ENCODE assay signal across 1 cellular context in the genomic region with DNA sequence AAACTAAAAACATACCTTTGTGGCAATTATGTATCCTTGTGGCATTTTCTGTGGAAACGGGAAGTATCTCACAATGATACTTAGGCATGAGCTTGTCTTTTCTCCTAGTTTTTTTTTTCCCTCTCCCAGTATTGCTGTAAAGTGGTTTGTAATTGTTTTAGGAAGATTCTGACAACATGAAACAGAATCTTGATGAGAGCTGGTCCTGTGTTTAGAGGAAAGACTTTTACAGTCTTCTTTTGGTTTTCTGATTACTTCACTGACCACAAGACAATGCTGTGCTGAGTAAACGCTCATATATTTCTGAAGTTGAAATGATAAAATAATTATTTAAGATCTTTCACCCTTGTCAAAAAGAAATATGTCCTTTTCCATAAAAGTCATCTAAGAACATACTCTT.
TF ChIP-seq lines count a peak whose summit lies in the region.

No MANE protein-coding gene starts in this region.

TF ChIP-seq in SK-N-SH, 30 proteins besides CTCF, POLR2A, EP300 and RAD21 (continued from another document):
- TF ChIP-seq, protein P1, sequence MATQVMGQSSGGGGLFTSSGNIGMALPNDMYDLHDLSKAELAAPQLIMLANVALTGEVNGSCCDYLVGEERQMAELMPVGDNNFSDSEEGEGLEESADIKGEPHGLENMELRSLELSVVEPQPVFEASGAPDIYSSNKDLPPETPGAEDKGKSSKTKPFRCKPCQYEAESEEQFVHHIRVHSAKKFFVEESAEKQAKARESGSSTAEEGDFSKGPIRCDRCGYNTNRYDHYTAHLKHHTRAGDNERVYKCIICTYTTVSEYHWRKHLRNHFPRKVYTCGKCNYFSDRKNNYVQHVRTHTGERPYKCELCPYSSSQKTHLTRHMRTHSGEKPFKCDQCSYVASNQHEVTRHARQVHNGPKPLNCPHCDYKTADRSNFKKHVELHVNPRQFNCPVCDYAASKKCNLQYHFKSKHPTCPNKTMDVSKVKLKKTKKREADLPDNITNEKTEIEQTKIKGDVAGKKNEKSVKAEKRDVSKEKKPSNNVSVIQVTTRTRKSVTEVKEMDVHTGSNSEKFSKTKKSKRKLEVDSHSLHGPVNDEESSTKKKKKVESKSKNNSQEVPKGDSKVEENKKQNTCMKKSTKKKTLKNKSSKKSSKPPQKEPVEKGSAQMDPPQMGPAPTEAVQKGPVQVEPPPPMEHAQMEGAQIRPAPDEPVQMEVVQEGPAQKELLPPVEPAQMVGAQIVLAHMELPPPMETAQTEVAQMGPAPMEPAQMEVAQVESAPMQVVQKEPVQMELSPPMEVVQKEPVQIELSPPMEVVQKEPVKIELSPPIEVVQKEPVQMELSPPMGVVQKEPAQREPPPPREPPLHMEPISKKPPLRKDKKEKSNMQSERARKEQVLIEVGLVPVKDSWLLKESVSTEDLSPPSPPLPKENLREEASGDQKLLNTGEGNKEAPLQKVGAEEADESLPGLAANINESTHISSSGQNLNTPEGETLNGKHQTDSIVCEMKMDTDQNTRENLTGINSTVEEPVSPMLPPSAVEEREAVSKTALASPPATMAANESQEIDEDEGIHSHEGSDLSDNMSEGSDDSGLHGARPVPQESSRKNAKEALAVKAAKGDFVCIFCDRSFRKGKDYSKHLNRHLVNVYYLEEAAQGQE (IDR thresholded peaks at IDR 0.05; ENCODE audit: low read depth, low read length), result no peak
- no peak for TF ChIP-seq EZH2phosphoT487 (IDR thresholded peaks at IDR 0.05; ENCODE audit: borderline replicate concordance, low read depth)
- TF ChIP-seq MXI1 (IDR thresholded peaks at IDR 0.05; ENCODE audit: low read depth, low read length), result no peak
- TF ChIP-seq RCOR1 (IDR thresholded peaks at IDR 0.05; ENCODE audit: low read length), result no peak
- TF ChIP-seq, protein P2, sequence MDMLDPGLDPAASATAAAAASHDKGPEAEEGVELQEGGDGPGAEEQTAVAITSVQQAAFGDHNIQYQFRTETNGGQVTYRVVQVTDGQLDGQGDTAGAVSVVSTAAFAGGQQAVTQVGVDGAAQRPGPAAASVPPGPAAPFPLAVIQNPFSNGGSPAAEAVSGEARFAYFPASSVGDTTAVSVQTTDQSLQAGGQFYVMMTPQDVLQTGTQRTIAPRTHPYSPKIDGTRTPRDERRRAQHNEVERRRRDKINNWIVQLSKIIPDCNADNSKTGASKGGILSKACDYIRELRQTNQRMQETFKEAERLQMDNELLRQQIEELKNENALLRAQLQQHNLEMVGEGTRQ (IDR thresholded peaks at IDR 0.05; ENCODE audit: borderline replicate concordance, low read depth, low read length), result no peak
- TF ChIP-seq POLR2AphosphoS5 (IDR thresholded peaks at IDR 0.05; ENCODE audit: low read depth, low read length), result no peak
- TF ChIP-seq GABPA (IDR thresholded peaks at IDR 0.05; ENCODE audit: low read depth), result no peak
- no peak for TF ChIP-seq TEAD4 (IDR thresholded peaks at IDR 0.05; ENCODE audit: borderline replicate concordance, insufficient read depth)
- TF ChIP-seq NRF1 (IDR thresholded peaks at IDR 0.05; ENCODE audit: low read depth, low read length), result no peak
